20 cellular contexts compared by ENCODE assay signal in the genomic region with DNA sequence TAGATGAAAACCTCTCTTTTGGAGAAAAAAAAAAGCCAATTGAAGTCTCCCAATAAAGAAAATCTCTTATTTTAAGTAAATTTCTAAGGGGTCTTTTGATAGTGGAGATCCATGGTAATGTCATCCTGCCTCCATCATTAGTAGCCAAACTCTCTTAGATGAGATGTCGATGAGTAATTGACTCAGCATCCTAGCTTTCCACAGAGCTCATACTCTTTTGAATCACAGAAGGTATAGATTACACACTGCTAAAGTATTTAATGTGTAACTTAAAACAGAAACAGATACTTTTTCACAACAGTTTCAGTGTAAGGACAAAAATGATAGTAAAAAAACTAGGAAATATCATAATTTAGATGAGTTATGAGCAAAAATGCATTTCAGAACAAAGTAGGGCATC. TPM values are rescaled to one million over a fixed set of nuclear protein-coding genes. Genes with fewer than 3 reads are reported as not detected.
DNase-seq lines count a peak whose midpoint lies in the region; ATAC-seq, FAIRE-seq and TF ChIP-seq lines count a peak whose summit lies in the region.
"Had no signal": no experiment of that assay in that cellular context is flagged by ENCODE, and none has a peak within 500 bp of the region (broad histone marks: within the 10 kb centered on the region; RNA-seq: fewer than 3 reads in every experiment).

No MANE protein-coding gene starts in this region.

- BruUV-seq in HepG2 (replicated peaks; lab: Mats Ljungman, UMichigan), result no TSS peak

- no peaks in the 10 kb centered on the region for H3K79me2 ChIP-seq in HepG2 (ENCODE audit: insufficient read depth, low read length)

- no peak for TF ChIP-seq CTCF in HepG2 (CRISPR knock-in tag; IDR thresholded peaks at IDR 0.05)
- no peak for TF ChIP-seq CTCF in right lobe of liver (IDR thresholded peaks at IDR 0.05)
- no peak for TF ChIP-seq CTCF in fibroblast of villous mesenchyme (IDR thresholded peaks at IDR 0.05; ENCODE audit: insufficient read depth, low read depth, low read length)
- TF ChIP-seq CTCF in uterus (IDR thresholded peaks at IDR 0.05), result no peak

- TF ChIP-seq POLR2A in HepG2 (IDR thresholded peaks at IDR 0.05; ENCODE audit: insufficient read depth in 1 of 2, low read depth in 2 of 2, low read length in 2 of 2) (no peak), right lobe of liver (IDR thresholded peaks at IDR 0.05) (no peak), uterus (IDR thresholded peaks at IDR 0.05) (no peak)

- POLR2A ChIA-PET in HepG2 (lab: Yijun Ruan, JAX), result interaction anchor here (1.2 to 1.6 kb wide), 2 partner anchors 18 to 19 kb away, joined by 4 to 12 read pairs; a partner anchor contains a TSS

- in situ Hi-C loops in HepG2 (cut with HindIII; ENCODE audit: extremely low pct_ligation_motif_present, low pct_unique_long_range_greater_than_20kb), result no loop called here

- H3K9me3 ChIP-seq in HepG2 (ENCODE audit: low read length) (no peaks in the 10 kb centered on the region), right lobe of liver (no peaks in the 10 kb centered on the region), uterus (no peaks in the 10 kb centered on the region)

- intact Hi-C loops in HepG2 (cut with micrococcal nuclease; ENCODE audit: unreplicated experiment) (no loop called here), right lobe of liver (cut with DNase I) (no loop called here), uterus (cut with DNase I; ENCODE audit: low total_unique reads) (no loop called here)

- H3K4me2 ChIP-seq in HepG2 (ENCODE audit: low read depth, low read length), result no peak overlapping the region

- H3K4me1 ChIP-seq in HepG2 (ENCODE audit: insufficient read depth, low read length), result peaks cover 34% of the 10 kb centered on the region
- no peaks in the 10 kb centered on the region for H3K4me1 ChIP-seq in right lobe of liver
- no peaks in the 10 kb centered on the region for H3K4me1 ChIP-seq in uterus

- no peak for DNase-seq in HepG2 (ENCODE audit: low spot score)
- DNase-seq in right lobe of liver, result no peak
- peak; percentile 51 for DNase-seq in amniotic stem cell (lab: John Stamatoyannopoulos, UW)
- peak; percentile 57 for DNase-seq in fibroblast of villous mesenchyme (ENCODE audit: low read depth)
- no peak for DNase-seq in uterus
- DNase-seq in medulla oblongata (ENCODE audit: extremely low spot score), result no peak
- DNase-seq: 8988T; activated CD8-positive, alpha-beta memory T cell treated with anti-CD3 and anti-CD28 coated beads for 24 hours; activated naive CD8-positive, alpha-beta T cell treated with anti-CD3 and anti-CD28 coated beads, Interleukin-2, amount 50 U/mL, for 24 hours; CD4-positive, alpha-beta T cell; DMS79; endodermal cell; NCI-H345; stimulated activated naive CD4-positive, alpha-beta T cell treated with Interleukin-2 at 50 U/mL for 16 hours had no signal

- CTCF ChIA-PET in HepG2 (lab: Yijun Ruan, JAX; ENCODE audit: low intra/inter-chr PET ratio, low total read pairs), result no interaction called here

- no peak overlapping the region for H3K9ac ChIP-seq in HepG2 (ENCODE audit: insufficient read depth, low read depth, low read length)

- H3K36me3 ChIP-seq in HepG2 (replicated peaks in 1 of 2; ENCODE audit: control insufficient read depth in 1 of 2, insufficient read depth in 2 of 2, low read length in 2 of 2), result no peaks in the 10 kb centered on the region
- H3K36me3 ChIP-seq in right lobe of liver, result no peaks in the 10 kb centered on the region
- H3K36me3 ChIP-seq in uterus, result no peaks in the 10 kb centered on the region

- WGBS in HepG2 (ENCODE audit: low lambda C conversion rate), result 91% methylated on average over 1 of the region's 1 CpG
- WGBS in right lobe of liver (ENCODE audit: insufficient coverage, low coverage, low lambda C conversion rate, missing lambda C conversion rate), result 86% methylated on average over 1 of the region's 1 CpG

- ATAC-seq in HepG2, result no peak
- ATAC-seq in right lobe of liver, result no peak
- ATAC-seq in HG03439 (IDR thresholded peaks at IDR 0.05; ENCODE audit: unreplicated experiment), result no peak
- ATAC-seq in GM21526 (IDR thresholded peaks at IDR 0.05; ENCODE audit: low FRiP score, unreplicated experiment), result no peak
- ATAC-seq: activated naive CD8-positive, alpha-beta T cell treated with anti-CD3 and anti-CD28 coated beads, Interleukin-2, amount 50 U/mL, for 24 hours; Right ventricle myocardium inferior; WTC11 had no signal

- FAIRE-seq in HepG2 (lab: Jason Lieb, UNC), result no peak
- FAIRE-seq: GM19239, HTR-8/SVneo had no signal

- H3K27ac ChIP-seq in HepG2 (ENCODE audit: extremely low read length, insufficient read depth, low read length), result peak overlapping the region; percentile 62
- no peak overlapping the region for H3K27ac ChIP-seq in right lobe of liver
- no peak overlapping the region for H3K27ac ChIP-seq in uterus

- no peak overlapping the region for H3K4me3 ChIP-seq in HepG2 (replicated peaks in 1 of 3; ENCODE audit: insufficient read depth in 1 of 3, low read depth in 2 of 3, low read length in 3 of 3)
- no peak overlapping the region for H3K4me3 ChIP-seq in right lobe of liver
- H3K4me3 ChIP-seq in fibroblast of villous mesenchyme (ENCODE audit: low read depth, low read length), result no peak overlapping the region
- no peak overlapping the region for H3K4me3 ChIP-seq in uterus

- no peak for TF ChIP-seq EP300 in HepG2 (IDR thresholded peaks at IDR 0.05; ENCODE audit: low read depth in 2 of 2, low read length in 2 of 2)
- no peak for TF ChIP-seq EP300 in HepG2 (CRISPR knock-in tag; IDR thresholded peaks at IDR 0.05; ENCODE audit: borderline replicate concordance)

- H2AFZ ChIP-seq in HepG2 (ENCODE audit: low read length), result no peak overlapping the region

- TF ChIP-seq RAD21 in HepG2 (CRISPR knock-in tag; IDR thresholded peaks at IDR 0.05), result no peak

- H4K20me1 ChIP-seq in HepG2 (ENCODE audit: insufficient read depth, low read length), result no peaks in the 10 kb centered on the region

- no peaks in the 10 kb centered on the region for H3K27me3 ChIP-seq in HepG2 (ENCODE audit: control insufficient read depth in 1 of 2, insufficient read depth in 2 of 2, low read length in 2 of 2)
- no peaks in the 10 kb centered on the region for H3K27me3 ChIP-seq in right lobe of liver
- no peaks in the 10 kb centered on the region for H3K27me3 ChIP-seq in uterus

TF ChIP-seq in HepG2, 621 proteins besides CTCF, POLR2A, EP300 and RAD21:
- no peak for TF ChIP-seq SMYD3 (CRISPR knock-in tag; IDR thresholded peaks at IDR 0.05)

RNA-seq across cellular contexts. Expression of a gene that starts 19.4 kb away (rescaled TPM):
- 1.1 and 3.8 TPM in 2 replicates for total RNA-seq in HepG2 (2016; rRNA removed; fragmentation: Illumina TruSeq; extraction: Trizol)
- 1.1 and 2.1 TPM in 2 replicates for total RNA-seq in HepG2 (2016; cell fraction: cytosol; rRNA removed; fragmentation: Illumina TruSeq; extraction: Trizol; ENCODE audit: low read depth)
- 0.65 and 3.4 TPM in 2 replicates for total RNA-seq in HepG2 (2016; cell fraction: insoluble cytoplasmic fraction; rRNA removed; fragmentation: Illumina TruSeq; extraction: Trizol)
- total RNA-seq in HepG2 (2016; cell fraction: membrane; rRNA removed; fragmentation: Illumina TruSeq; extraction: Trizol), result 0.65 and 0.90 TPM in 2 replicates
- 20.6 and 20.9 TPM in 2 replicates for total RNA-seq in HepG2 (2016; cell fraction: nucleus; rRNA removed; fragmentation: Illumina TruSeq; extraction: Trizol)
- polyA plus RNA-seq in HepG2 (2011; rRNA removed), result 1.5 and 1.6 TPM in 2 replicates
- 0.38 and 0.53 TPM in 2 replicates for polyA plus RNA-seq in HepG2 (2011; cell fraction: cytosol; rRNA removed)
- polyA plus RNA-seq in HepG2 (2011; cell fraction: nucleus; rRNA removed), result 7.0 and 7.5 TPM in 2 replicates
- 2.3 and 2.4 TPM in 2 replicates for polyA plus RNA-seq in HepG2 (2012)
- polyA plus RNA-seq in HepG2 (2016; cell fraction: cytosol; fragmentation: Illumina TruSeq; extraction: Trizol; ENCODE audit: low read depth), result 0.12 and 0.24 TPM in 2 replicates
- polyA plus RNA-seq in HepG2 (2016; cell fraction: insoluble cytoplasmic fraction; fragmentation: Illumina TruSeq; extraction: Trizol; ENCODE audit: low read depth), result 0.50 and 0.87 TPM in 2 replicates
- 0.22 and 0.26 TPM in 2 replicates for polyA plus RNA-seq in HepG2 (2016; cell fraction: membrane; fragmentation: Illumina TruSeq; extraction: Trizol; ENCODE audit: low read depth)
- 1.8 and 3.0 TPM in 2 replicates for polyA plus RNA-seq in HepG2 (2016; cell fraction: nucleus; fragmentation: Illumina TruSeq; extraction: Trizol; ENCODE audit: insufficient read depth, low read depth)
- polyA minus RNA-seq in HepG2 (2011; rRNA and poly(A)+ RNA removed; ENCODE audit: low replicate concordance), result 10.6 TPM in 1 of 2 replicates, not detected in the other
- 1.8 and 2.8 TPM in 2 replicates for polyA minus RNA-seq in HepG2 (2011; cell fraction: cytosol; rRNA and poly(A)+ RNA removed)
- 162 and 170 TPM in 2 replicates for polyA minus RNA-seq in HepG2 (2011; cell fraction: nucleus; rRNA and poly(A)+ RNA removed)
- total RNA-seq in right lobe of liver, result 1 to 10 TPM; 1.2 to 4.0 (median 2.4) TPM
- total RNA-seq in fibroblast of villous mesenchyme, result 20.0 and 24.6 TPM in 2 replicates
- total RNA-seq in uterus, result 10 to 100 TPM in 2 of 4 donors, 1 to 10 TPM in 2; 5.3 to 23.2 (median 13.8) TPM
- total RNA-seq: CD4-positive, alpha-beta T cell had no signal

Comparison
In these comparisons a context has a peak if more than half of its experiments do, and no peak if none do; other contexts are left out.
1. DNase-seq: peak in amniotic stem cell (single experiment) and fibroblast of villous mesenchyme (single experiment); none in HepG2 (single experiment), right lobe of liver (0 of 3), uterus (0 of 2) and medulla oblongata (single experiment).